Comparison of ENCODE assay signal across 38 cellular contexts in the genomic region with DNA sequence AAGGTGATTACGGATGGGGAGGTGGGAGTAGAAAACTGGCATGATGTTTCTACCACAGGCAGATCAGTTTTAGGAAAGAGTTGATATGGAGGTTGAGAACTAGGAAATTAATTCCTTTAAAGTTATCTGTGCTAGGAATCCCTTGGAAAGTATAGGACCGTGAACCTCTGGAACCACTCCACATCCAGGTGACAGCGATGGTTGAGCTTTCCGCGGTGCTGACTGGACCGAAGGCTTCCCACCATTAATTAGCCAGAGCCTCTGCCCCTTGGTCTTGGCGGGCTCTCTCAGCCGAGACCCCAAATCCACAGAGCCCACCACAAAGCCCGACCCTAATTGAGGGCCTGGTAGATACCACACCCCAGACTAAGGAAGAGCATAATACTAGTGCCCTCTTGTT.
"Had no signal": no experiment of that assay in that cellular context is flagged by ENCODE, and none has a peak within 500 bp of the region (broad histone marks: within the 10 kb centered on the region; RNA-seq: fewer than 3 reads in every experiment).

No MANE protein-coding gene starts in this region.

- ATAC-seq: activated naive CD4-positive, alpha-beta T cell treated with anti-CD3 and anti-CD28 coated beads, Interleukin-2, amount 50 U/mL, for 72 hours; activated naive CD8-positive, alpha-beta T cell treated with anti-CD3 and anti-CD28 coated beads, Interleukin-2, amount 50 U/mL, for 24 hours; activated T-cell treated with anti-CD3 and anti-CD28 coated beads, Interleukin-2, amount 50 U/mL, for 4 hours; activated T-cell treated with anti-CD3 and anti-CD28 coated beads, Interleukin-2, amount 50 U/mL, for 72 hours; activated T-helper 17 cell treated with anti-CD3 and anti-CD28 coated beads, Interleukin-2, amount 50 U/mL, for 72 hours; body of pancreas had no signal

- H3K27ac Mint-ChIP-seq: activated naive CD4-positive, alpha-beta T cell treated with anti-CD3 and anti-CD28 coated beads for 36 hours; activated naive CD4-positive, alpha-beta T cell treated with anti-CD3 and anti-CD28 coated beads, Interleukin-2, amount 10 ng/mL, durations not matched to agents 7 days and 5 days; activated naive CD4-positive, alpha-beta T cell treated with anti-CD3 and anti-CD28 coated beads, Interleukin-2, amount 50 U/mL, for 24 hours; activated naive CD4-positive, alpha-beta T cell treated with anti-CD3 and anti-CD28 coated beads, Interleukin-2, amount 50 U/mL, for 72 hours; activated naive CD8-positive, alpha-beta T cell; activated naive CD8-positive, alpha-beta T cell treated with anti-CD3 and anti-CD28 coated beads for 36 hours; activated naive CD8-positive, alpha-beta T cell treated with anti-CD3 and anti-CD28 coated beads, Interleukin-2, amount 10 ng/mL, durations not matched to agents 7 days and 5 days; activated naive CD8-positive, alpha-beta T cell treated with anti-CD3 and anti-CD28 coated beads, Interleukin-2, amount 50 U/mL, for 24 hours; activated T-cell treated with anti-CD3 and anti-CD28 coated beads, Interleukin-2, amount 50 U/mL, for 24 hours; activated T-cell treated with anti-CD3 and anti-CD28 coated beads, Interleukin-2, amount 50 U/mL, for 72 hours; activated T-helper 1 cell treated with anti-CD3 and anti-CD28 coated beads, Interleukin-12 subunit alpha, Interleukin-12 subunit beta, Interleukin-2, Interleukin-4 antibody, amounts not matched to agents 30 ng/mL and 10 ng/mL and 1 ng/mL, durations not matched to agents 14 hours and 24 hours and 36 hours; activated T-helper 17 cell treated with anti-CD3 and anti-CD28 coated beads, Interleukin-2, amount 50 U/mL, for 72 hours; activated T-helper 2 cell treated with anti-CD3 and anti-CD28 coated beads, Interferon-gamma antibody, Interleukin-2, Interleukin-4, amounts not matched to agents 10 μg/mL and 5 μg/mL and 100 μg/mL, durations not matched to agents 14 hours and 24 hours and 36 hours; brain had no signal

- H3K27me3 Mint-ChIP-seq: activated naive CD8-positive, alpha-beta T cell treated with anti-CD3 and anti-CD28 coated beads for 36 hours; activated naive CD8-positive, alpha-beta T cell treated with anti-CD3 and anti-CD28 coated beads, Interleukin-2, amount 50 U/mL, for 24 hours; activated T-cell treated with anti-CD3 and anti-CD28 coated beads, Interleukin-2, amount 50 U/mL, for 24 hours had no signal

- H3K27me3 ChIP-seq: ascending aorta, body of pancreas, brain microvascular endothelial cell, breast epithelium, cardiac muscle cell had no signal

- H3K4me3 Mint-ChIP-seq: activated naive CD4-positive, alpha-beta T cell treated with anti-CD3 and anti-CD28 coated beads for 36 hours; activated naive CD4-positive, alpha-beta T cell treated with anti-CD3 and anti-CD28 coated beads, Interleukin-2, amount 10 ng/mL, durations not matched to agents 7 days and 5 days; activated naive CD4-positive, alpha-beta T cell treated with anti-CD3 and anti-CD28 coated beads, Interleukin-2, amount 50 U/mL, for 24 hours; activated naive CD8-positive, alpha-beta T cell; activated naive CD8-positive, alpha-beta T cell treated with anti-CD3 and anti-CD28 coated beads for 36 hours; activated naive CD8-positive, alpha-beta T cell treated with anti-CD3 and anti-CD28 coated beads, Interleukin-2, amount 10 ng/mL, durations not matched to agents 7 days and 5 days; activated naive CD8-positive, alpha-beta T cell treated with anti-CD3 and anti-CD28 coated beads, Interleukin-2, amount 50 U/mL, for 24 hours; activated T-cell treated with anti-CD3 and anti-CD28 coated beads, Interleukin-2, amount 50 U/mL, for 24 hours; activated T-cell treated with anti-CD3 and anti-CD28 coated beads, Interleukin-2, amount 50 U/mL, for 4 hours; activated T-cell treated with anti-CD3 and anti-CD28 coated beads, Interleukin-2, amount 50 U/mL, for 72 hours; activated T-helper 1 cell treated with anti-CD3 and anti-CD28 coated beads, Interleukin-12 subunit alpha, Interleukin-12 subunit beta, Interleukin-2, Interleukin-4 antibody, amounts not matched to agents 30 ng/mL and 10 ng/mL and 1 ng/mL, durations not matched to agents 14 hours and 24 hours and 36 hours; activated T-helper 17 cell treated with anti-CD3 and anti-CD28 coated beads, Interleukin-2, amount 50 U/mL, for 72 hours; brain; central memory CD8-positive, alpha-beta T cell had no signal

- H3K4me1 ChIP-seq: adrenal gland, ascending aorta, body of pancreas, breast epithelium had no signal

- H3K27ac ChIP-seq: adrenal gland, ascending aorta, body of pancreas, brain microvascular endothelial cell, breast epithelium, cardiac muscle cell had no signal

- H3K36me3 ChIP-seq: adrenal gland, ascending aorta, brain microvascular endothelial cell, breast epithelium, cardiac muscle cell had no signal

- H3K9me3 Mint-ChIP-seq: activated naive CD4-positive, alpha-beta T cell treated with anti-CD3 and anti-CD28 coated beads for 36 hours; activated naive CD4-positive, alpha-beta T cell treated with anti-CD3 and anti-CD28 coated beads, Interleukin-2, amount 10 ng/mL, durations not matched to agents 7 days and 5 days; activated naive CD4-positive, alpha-beta T cell treated with anti-CD3 and anti-CD28 coated beads, Interleukin-2, amount 50 U/mL, for 24 hours; activated naive CD4-positive, alpha-beta T cell treated with anti-CD3 and anti-CD28 coated beads, Interleukin-2, amount 50 U/mL, for 72 hours; activated naive CD8-positive, alpha-beta T cell treated with anti-CD3 and anti-CD28 coated beads for 36 hours; activated naive CD8-positive, alpha-beta T cell treated with anti-CD3 and anti-CD28 coated beads, Interleukin-2, amount 10 ng/mL, durations not matched to agents 7 days and 5 days; activated naive CD8-positive, alpha-beta T cell treated with anti-CD3 and anti-CD28 coated beads, Interleukin-2, amount 50 U/mL, for 24 hours; activated T-cell treated with anti-CD3 and anti-CD28 coated beads, Interleukin-2, amount 50 U/mL, for 24 hours; activated T-cell treated with anti-CD3 and anti-CD28 coated beads, Interleukin-2, amount 50 U/mL, for 4 hours; activated T-cell treated with anti-CD3 and anti-CD28 coated beads, Interleukin-2, amount 50 U/mL, for 72 hours; activated T-helper 1 cell treated with anti-CD3 and anti-CD28 coated beads, Interleukin-12 subunit alpha, Interleukin-12 subunit beta, Interleukin-2, Interleukin-4 antibody, amounts not matched to agents 30 ng/mL and 10 ng/mL and 1 ng/mL, durations not matched to agents 14 hours and 24 hours and 36 hours; activated T-helper 17 cell treated with anti-CD3 and anti-CD28 coated beads, Interleukin-2, amount 50 U/mL, for 72 hours; activated T-helper 2 cell treated with anti-CD3 and anti-CD28 coated beads, Interferon-gamma antibody, Interleukin-2, Interleukin-4, amounts not matched to agents 10 μg/mL and 5 μg/mL and 100 μg/mL, durations not matched to agents 14 hours and 24 hours and 36 hours; brain; central memory CD8-positive, alpha-beta T cell had no signal

- H3K36me3 Mint-ChIP-seq: activated naive CD4-positive, alpha-beta T cell treated with anti-CD3 and anti-CD28 coated beads, Interleukin-2, amount 10 ng/mL, durations not matched to agents 7 days and 5 days; activated naive CD4-positive, alpha-beta T cell treated with anti-CD3 and anti-CD28 coated beads, Interleukin-2, amount 50 U/mL, for 24 hours; activated naive CD4-positive, alpha-beta T cell treated with anti-CD3 and anti-CD28 coated beads, Interleukin-2, amount 50 U/mL, for 72 hours; activated naive CD8-positive, alpha-beta T cell; activated naive CD8-positive, alpha-beta T cell treated with anti-CD3 and anti-CD28 coated beads for 36 hours; activated naive CD8-positive, alpha-beta T cell treated with anti-CD3 and anti-CD28 coated beads, Interleukin-2, amount 10 ng/mL, durations not matched to agents 7 days and 5 days; brain had no signal

- DNase-seq: activated effector memory CD4-positive, alpha-beta T cell treated with anti-CD3 and anti-CD28 coated beads, Interleukin-2, amount 50 U/mL, for 16 hours; activated effector memory CD4-positive, alpha-beta T cell treated with Interleukin-2 at 50 U/mL for 16 hours; activated gamma-delta T cell; activated gamma-delta T cell treated with Interleukin-2 at 50 U/mL for 16 hours; activated naive CD4-positive, alpha-beta T cell; activated naive CD4-positive, alpha-beta T cell treated with anti-CD3 and anti-CD28 coated beads for 36 hours; activated naive CD4-positive, alpha-beta T cell treated with anti-CD3 and anti-CD28 coated beads, Interleukin-2, amount 10 ng/mL, durations not matched to agents 7 days and 5 days; activated naive CD4-positive, alpha-beta T cell treated with anti-CD3 and anti-CD28 coated beads, Interleukin-2, amount 50 U/mL, for 16 hours; activated naive CD4-positive, alpha-beta T cell treated with Interleukin-2 at 50 U/mL for 16 hours; activated naive CD8-positive, alpha-beta T cell treated with anti-CD3 and anti-CD28 coated beads for 36 hours; activated naive CD8-positive, alpha-beta T cell treated with anti-CD3 and anti-CD28 coated beads, Interleukin-2, amount 10 ng/mL, durations not matched to agents 7 days and 5 days; activated naive CD8-positive, alpha-beta T cell treated with anti-CD3 and anti-CD28 coated beads, Interleukin-2, amount 50 U/mL, for 24 hours; activated T-cell treated with anti-CD3 and anti-CD28 coated beads, Interleukin-2, amount 50 U/mL, for 1 hour; activated T-cell treated with anti-CD3 and anti-CD28 coated beads, Interleukin-2, amount 50 U/mL, for 24 hours; activated T-cell treated with anti-CD3 and anti-CD28 coated beads, Interleukin-2, amount 50 U/mL, for 4 hours; activated T-cell treated with anti-CD3 and anti-CD28 coated beads, Interleukin-2, amount 50 U/mL, for 48 hours; activated T-cell treated with anti-CD3 and anti-CD28 coated beads, Interleukin-2, amount 50 U/mL, for 72 hours; adrenal gland; amniotic stem cell; amygdala; anterior cingulate cortex; aorta; body of pancreas; brain microvascular endothelial cell; caudate nucleus; central memory CD4-positive, alpha-beta T cell; cerebellar nuclear complex had no signal

- H3K4me1 Mint-ChIP-seq: activated naive CD4-positive, alpha-beta T cell treated with anti-CD3 and anti-CD28 coated beads, Interleukin-2, amount 10 ng/mL, durations not matched to agents 7 days and 5 days; activated naive CD4-positive, alpha-beta T cell treated with anti-CD3 and anti-CD28 coated beads, Interleukin-2, amount 50 U/mL, for 24 hours; activated naive CD8-positive, alpha-beta T cell treated with anti-CD3 and anti-CD28 coated beads for 36 hours; activated naive CD8-positive, alpha-beta T cell treated with anti-CD3 and anti-CD28 coated beads, Interleukin-2, amount 10 ng/mL, durations not matched to agents 7 days and 5 days; activated naive CD8-positive, alpha-beta T cell treated with anti-CD3 and anti-CD28 coated beads, Interleukin-2, amount 50 U/mL, for 24 hours; activated T-helper 17 cell treated with anti-CD3 and anti-CD28 coated beads, Interleukin-2, amount 50 U/mL, for 72 hours; central memory CD8-positive, alpha-beta T cell had no signal

- H3K4me3 ChIP-seq: adrenal gland, ascending aorta, body of pancreas, breast epithelium, cardiac muscle cell had no signal

- H3K9me3 ChIP-seq: adrenal gland, ascending aorta, body of pancreas, breast epithelium had no signal
